In genomic region chr1:6937048-6937447, GRCh38 we compare ENCODE assay signal across 22 cellular contexts.
"Had no signal": no experiment of that assay in that cellular context is flagged by ENCODE, and none has a peak within 500 bp of the region (broad histone marks: within the 10 kb centered on the region; RNA-seq: fewer than 3 reads in every experiment).

No MANE protein-coding gene starts in this region.

- H3K4me1 ChIP-seq: Peyer's patch, SJSA1 had no signal

- H3K4me2 ChIP-seq: KMS-11, PC-9 had no signal

- ATAC-seq: Right ventricle myocardium inferior had no signal

- H3K9ac ChIP-seq: KMS-11 had no signal

- H3K27me3 ChIP-seq: Peyer's patch had no signal

- H3K27ac ChIP-seq: HL-60, KMS-11, PC-9, Peyer's patch, SJSA1, SK-N-MC had no signal

- H3K9me3 ChIP-seq: Peyer's patch, SJSA1 had no signal

- H3K4me3 ChIP-seq: PC-9, Peyer's patch, SJSA1, SK-N-MC had no signal

- H3K36me3 ChIP-seq: Peyer's patch, SJSA1 had no signal

- DNase-seq: Kasumi-1, MM.1S, NCI-H1092 treated with DMSO at 0.1 percent for 48 hours, NCI-H1436, NCI-H187, NCI-H2029, NCI-H2081 treated with DMSO at 0.1 percent for 48 hours, NCI-H2171, NCI-H226, NCI-H446, NCI-H510A, NCI-H524 treated with DMSO at 0.1 percent for 48 hours, NCI-H69, NCI-H774, PC-9, Peyer's patch, SHP77 treated with DMSO at 0.1 percent for 48 hours had no signal

- H2AFZ ChIP-seq: PC-9 had no signal
